Comparison of ENCODE assay signal across 10 cellular contexts in genomic region chr2:106197878-106198277, GRCh38.
DNase-seq lines count a peak whose midpoint lies in the region; TF ChIP-seq lines count a peak whose summit lies in the region.
"Had no signal": no experiment of that assay in that cellular context is flagged by ENCODE, and none has a peak within 500 bp of the region (broad histone marks: within the 10 kb centered on the region; RNA-seq: fewer than 3 reads in every experiment).

No MANE protein-coding gene starts in this region.

- H3K27me3 ChIP-seq in brain microvascular endothelial cell (replicated peaks): no peaks in the 10 kb centered on the region
- H3K27me3 ChIP-seq: ovary had no signal

- H3K4me3 ChIP-seq in brain microvascular endothelial cell (ENCODE audit: low read depth, low read length): no peak overlapping the region
- H3K4me3 ChIP-seq: ovary had no signal

- no peak for TF ChIP-seq CTCF in brain microvascular endothelial cell (IDR thresholded peaks at IDR 0.05; ENCODE audit: low read depth, low read length, missing control alignments)
- TF ChIP-seq CTCF in GM10266 (IDR thresholded peaks at IDR 0.05; ENCODE audit: control insufficient read depth, insufficient read depth, low read depth, missing control alignments): no peak

- peak; percentile 98 for DNase-seq in ACHN
- peak; percentile 63 for DNase-seq in HS-27A (ENCODE audit: low read depth)
- peak; percentile 93 for DNase-seq in brain microvascular endothelial cell
- peak; percentile 78 for DNase-seq in islet precursor cell
- DNase-seq in cortex of kidney (lab: John Stamatoyannopoulos, UW): no peak
- DNase-seq in pons (ENCODE audit: low spot score): no peak
- no peak for DNase-seq in GM10266 (ENCODE audit: extremely low spot score)
- no peak for DNase-seq in HuH-7.5 (ENCODE audit: low spot score)
- DNase-seq: NCI-H748 treated with DMSO at 0.1 percent for 48 hours, ovary had no signal

- H3K36me3 ChIP-seq in brain microvascular endothelial cell (replicated peaks): no peaks in the 10 kb centered on the region
- H3K36me3 ChIP-seq: ovary had no signal

- no peak overlapping the region for H3K27ac ChIP-seq in brain microvascular endothelial cell
- H3K27ac ChIP-seq: ovary had no signal

- in situ Hi-C loops in ACHN (cut with HindIII; ENCODE audit: low pct_ligation_motif_present, low pct_unique_long_range_greater_than_20kb, low sequenced_read_pairs) (no loop called here), brain microvascular endothelial cell (cut with HindIII; ENCODE audit: low pct_ligation_motif_present, low sequenced_read_pairs) (no loop called here)

Comparison
In these comparisons a context has a peak if more than half of its experiments do, and no peak if none do; other contexts are left out.
1. DNase-seq: peak in ACHN (single experiment), HS-27A (single experiment), brain microvascular endothelial cell (single experiment) and islet precursor cell (single experiment); none in cortex of kidney (single experiment), pons (single experiment), GM10266 (single experiment) and HuH-7.5 (single experiment).